19 cellular contexts compared by ENCODE assay signal in the genomic region with DNA sequence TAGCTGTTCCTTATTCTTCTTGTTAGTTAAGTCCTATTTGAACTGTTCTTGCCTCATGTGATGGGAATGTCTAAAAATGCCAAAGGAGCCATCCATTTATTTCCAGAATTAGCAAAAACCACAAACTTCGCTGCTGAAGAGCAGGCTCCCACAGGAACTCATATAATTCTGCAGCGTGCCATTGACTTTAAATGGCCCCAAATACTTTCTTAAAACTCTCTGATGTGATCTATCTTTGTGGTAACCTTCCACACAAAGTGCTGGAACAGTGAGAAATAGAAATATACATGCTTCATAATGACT.
A peak's percentile ranks its signal among the peaks of the same experiment; 100 is the strongest.
DNase-seq lines count a peak whose midpoint lies in the region; ATAC-seq and TF ChIP-seq lines count a peak whose summit lies in the region.
"Had no signal": no experiment of that assay in that cellular context is flagged by ENCODE, and none has a peak within 500 bp of the region (broad histone marks: within the 10 kb centered on the region; RNA-seq: fewer than 3 reads in every experiment).

No MANE protein-coding gene starts in this region.

- intact Hi-C loops in natural killer cell (cut with micrococcal nuclease) = no loop called here

- TF ChIP-seq EP300 in gastroesophageal sphincter (IDR thresholded peaks at IDR 0.05) = no peak

- H3K27ac ChIP-seq in gastroesophageal sphincter = no peak overlapping the region
- H3K27ac ChIP-seq: hepatocyte, WERI-Rb-1 had no signal

- ATAC-seq in natural killer cell = no peak
- ATAC-seq in gastroesophageal sphincter = no peak
- ATAC-seq: K562 had no signal

- H3K4me1 Mint-ChIP-seq in natural killer cell = no peaks in the 10 kb centered on the region

- 14 to 54% methylated on average over 1 to 2 of the region's 2 CpGs for WGBS in gastroesophageal sphincter (ENCODE audit: low coverage in 1 of 2), 2 donors

- no peaks in the 10 kb centered on the region for H3K9me3 ChIP-seq in adipocyte (ENCODE audit: control insufficient read depth, low read length)
- H3K9me3 ChIP-seq in gastroesophageal sphincter = no peaks in the 10 kb centered on the region

- peaks cover 27% of the 10 kb centered on the region for H3K4me1 ChIP-seq in adipocyte (ENCODE audit: control insufficient read depth, insufficient read depth, low read length)
- H3K4me1 ChIP-seq in gastroesophageal sphincter = peaks cover 0 to 6% (median 0%) of the 10 kb centered on the region in 3 donors

- peaks cover 5 to 6% of the 10 kb centered on the region in 2 donors for H3K9me3 Mint-ChIP-seq in natural killer cell
- H3K9me3 Mint-ChIP-seq: endodermal cell, nephron progenitor cell had no signal

- TF ChIP-seq CTCF in fibroblast of the aortic adventitia (IDR thresholded peaks at IDR 0.05; ENCODE audit: insufficient read depth, low read length) (no peak), natural killer cell (IDR thresholded peaks at IDR 0.05) (no peak), gastroesophageal sphincter (IDR thresholded peaks at IDR 0.05) (no peak)

- H3K27ac Mint-ChIP-seq in natural killer cell = no peak overlapping the region
- H3K27ac Mint-ChIP-seq: endodermal cell, nephron progenitor cell had no signal

- H3K4me3 Mint-ChIP-seq in natural killer cell = no peak overlapping the region
- H3K4me3 Mint-ChIP-seq: endodermal cell, nephron progenitor cell had no signal

- peak; percentile 98 for DNase-seq in GM04503 (ENCODE audit: low read depth)
- DNase-seq in adipocyte (ENCODE audit: low read depth) = peak; percentile 76
- peak; percentile 10 for DNase-seq in fibroblast of the aortic adventitia (ENCODE audit: low read depth)
- DNase-seq in stromal cell of bone marrow (ENCODE audit: low read depth) = peak; percentile 72
- DNase-seq in natural killer cell = no peak
- no peak for DNase-seq in islet precursor cell
- no peak for DNase-seq in cortex of kidney (lab: John Stamatoyannopoulos, UW)
- DNase-seq: activated gamma-delta T cell treated with Interleukin-2 at 50 U/mL for 16 hours; endodermal cell; GOT3; NCI-H1436; NCI-H446; nephron progenitor cell; stimulated activated CD4-positive, alpha-beta T cell treated with anti-CD3 and anti-CD28 coated beads, Interleukin-2, amount 100 ng/mL, for 48 hours; trophoblast cell; WERI-Rb-1 had no signal

- H3K27me3 ChIP-seq in adipocyte (replicated peaks; ENCODE audit: control insufficient read depth, insufficient read depth, low read length) = no peaks in the 10 kb centered on the region
- H3K27me3 ChIP-seq in gastroesophageal sphincter = no peaks in the 10 kb centered on the region
- H3K27me3 ChIP-seq: hepatocyte had no signal

- no peaks in the 10 kb centered on the region for H3K36me3 ChIP-seq in adipocyte (ENCODE audit: control insufficient read depth, insufficient read depth, low read length, severe bottlenecking)
- H3K36me3 ChIP-seq in gastroesophageal sphincter = no peaks in the 10 kb centered on the region
- H3K36me3 ChIP-seq: WERI-Rb-1 had no signal

- TF ChIP-seq POLR2A in gastroesophageal sphincter (IDR thresholded peaks at IDR 0.05) = no peak

- no peaks in the 10 kb centered on the region for H3K27me3 Mint-ChIP-seq in natural killer cell (ENCODE audit: low read depth in 2 of 2)

- H3K9ac ChIP-seq in adipocyte (ENCODE audit: low read length) = no peak overlapping the region

- no peaks in the 10 kb centered on the region for H3K36me3 Mint-ChIP-seq in natural killer cell

- H3K4me3 ChIP-seq in adipocyte (ENCODE audit: low read length) = no peak overlapping the region
- no peak overlapping the region for H3K4me3 ChIP-seq in fibroblast of the aortic adventitia (ENCODE audit: low read depth, low read length)
- no peak overlapping the region for H3K4me3 ChIP-seq in gastroesophageal sphincter
- H3K4me3 ChIP-seq: hepatocyte, K562 had no signal

Comparison
In these comparisons a context has a peak if more than half of its experiments do, and no peak if none do; other contexts are left out.
1. DNase-seq: peak in GM04503 (single experiment), adipocyte (single experiment), fibroblast of the aortic adventitia (single experiment) and stromal cell of bone marrow (single experiment); none in natural killer cell (single experiment), islet precursor cell (single experiment) and cortex of kidney (single experiment).